Comparison of ENCODE assay signal across 26 cellular contexts in the genomic region with DNA sequence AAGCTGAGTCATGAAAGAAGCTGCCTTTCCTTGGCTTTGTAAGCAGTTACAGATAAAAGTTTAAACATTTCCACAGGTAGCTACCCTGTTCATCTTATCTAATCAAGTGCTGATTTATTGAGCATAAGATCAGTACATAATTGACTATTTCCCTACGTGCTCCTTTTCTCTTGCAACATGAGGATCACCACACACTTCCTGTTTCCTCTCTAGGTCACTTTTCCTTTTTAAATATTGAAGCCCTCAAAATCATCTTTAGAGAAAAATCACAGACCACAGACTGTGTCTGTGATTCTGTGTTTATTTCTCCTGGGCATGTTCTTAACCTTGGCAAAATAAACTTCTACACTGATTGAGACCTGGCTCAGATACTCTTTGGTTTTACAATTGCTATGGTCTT.
"Had no signal": no experiment of that assay in that cellular context is flagged by ENCODE, and none has a peak within 500 bp of the region (broad histone marks: within the 10 kb centered on the region; RNA-seq: fewer than 3 reads in every experiment).

No MANE protein-coding gene starts in this region.

- H3K9me3 ChIP-seq: neutrophil, right lobe of liver, thyroid gland had no signal

- ATAC-seq: natural killer cell treated with Interleukin-12 subunit alpha and Interleukin-12 subunit beta and Interleukin-15 and Interleukin-18, amount 100 ng/mL, for 72 hours; psoas muscle; right cardiac atrium; right lobe of liver; stimulated activated effector memory CD8-positive, alpha-beta T cell treated with anti-CD3 and anti-CD28 coated beads, Interleukin-12 subunit alpha, Interleukin-12 subunit beta, amount 100 ng/mL, for 72 hours; stimulated activated naive B cell treated with anti-CD40 and anti-IgM and Interleukin-4, amounts not matched to agents 10 μg/mL and 1 μg/mL and 100 μg/mL, for 72 hours had no signal

- H3K36me3 ChIP-seq: neutrophil, right lobe of liver, sigmoid colon, stomach, thoracic aorta, thyroid gland, upper lobe of left lung, vagina had no signal

- DNase-seq: nephron progenitor cell; nucleus accumbens; posterior cingulate gyrus; psoas muscle; right cardiac atrium; right lobe of liver; sigmoid colon; small intestine; stimulated activated CD4-positive, alpha-beta T cell treated with anti-CD3 and anti-CD28 coated beads, Interleukin-15, amount 100 ng/mL, for 24 hours; stimulated activated CD4-positive, alpha-beta T cell treated with anti-CD3 and anti-CD28 coated beads, Interleukin-2, amount 100 ng/mL, for 24 hours; stimulated activated CD4-positive, alpha-beta T cell treated with anti-CD3 and anti-CD28 coated beads, Interleukin-2, amount 100 ng/mL, for 48 hours; stimulated activated CD4-positive, alpha-beta T cell treated with anti-CD3 and anti-CD28 coated beads, Interleukin-4, amount 100 ng/mL, for 24 hours; stimulated activated naive B cell treated with anti-CD40 and anti-IgM and Interleukin-4, amounts not matched to agents 10 μg/mL and 1 μg/mL and 100 μg/mL, for 72 hours; stimulated activated naive CD4-positive, alpha-beta T cell treated with Interleukin-2 at 50 U/mL for 16 hours; stomach; thyroid gland; trophoblast cell; upper lobe of left lung had no signal

- H3K27ac ChIP-seq: neutrophil, parathyroid adenoma, psoas muscle, right lobe of liver, sigmoid colon, stomach, thoracic aorta, thyroid gland, tibial nerve, upper lobe of left lung, vagina had no signal

- H3K4me1 ChIP-seq: parathyroid adenoma, psoas muscle, right lobe of liver, sigmoid colon, stomach, thyroid gland, tibial nerve, upper lobe of left lung, vagina had no signal

- H3K27me3 ChIP-seq: neutrophil, right lobe of liver, sigmoid colon, stomach, thyroid gland, tibial nerve, upper lobe of left lung, vagina had no signal

- H3K4me3 ChIP-seq: psoas muscle, right lobe of liver, sigmoid colon, stomach, thoracic aorta, thyroid gland, tibial nerve, upper lobe of left lung, vagina had no signal

- FAIRE-seq: small intestine, urothelium cell line had no signal
